8 cellular contexts compared by ENCODE assay signal in the genomic region with DNA sequence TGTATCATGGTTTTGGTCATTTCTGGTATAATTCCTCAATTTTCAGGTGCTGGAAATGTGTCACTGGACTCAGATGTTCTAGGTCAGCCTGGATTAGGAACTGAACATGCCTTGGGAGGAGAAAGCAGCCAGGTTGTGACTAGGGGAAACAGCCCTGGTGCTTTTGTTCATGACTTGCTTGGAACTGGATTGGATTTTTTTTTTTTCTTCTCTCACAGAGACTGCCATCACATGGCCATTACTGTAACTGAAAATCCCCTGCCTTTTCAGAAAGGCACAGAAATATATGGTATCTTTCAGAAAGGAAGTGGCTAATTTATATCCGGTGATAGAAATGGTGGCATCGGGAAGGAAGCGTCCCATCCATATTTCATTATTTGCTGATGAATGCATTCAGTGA. TPM values are rescaled to one million over a fixed set of nuclear protein-coding genes. Genes with fewer than 3 reads are reported as not detected.
DNase-seq lines count a peak whose midpoint lies in the region; ATAC-seq and TF ChIP-seq lines count a peak whose summit lies in the region.

No MANE protein-coding gene starts in this region.

- peaks cover 18% of the 10 kb centered on the region for H3K4me1 Mint-ChIP-seq in CD14-positive monocyte

- peak overlapping the region in 1 of 7 donors; percentile 27 for H3K27ac Mint-ChIP-seq in CD14-positive monocyte

- WGBS in right lobe of liver (ENCODE audit: insufficient coverage, low coverage, low lambda C conversion rate, missing lambda C conversion rate) = 53% methylated on average over 3 of the region's 3 CpGs

- H3K4me1 ChIP-seq in cardiac muscle cell (ENCODE audit: low read depth) (peaks cover 23% of the 10 kb centered on the region), right lobe of liver (peaks cover 0 to 43% (median 10%) of the 10 kb centered on the region in 4 donors)

- H3K4me3 Mint-ChIP-seq in CD14-positive monocyte = no peak overlapping the region

- no peak for TF ChIP-seq POLR2A in right lobe of liver (IDR thresholded peaks at IDR 0.05)

- no peaks in the 10 kb centered on the region for H3K36me3 ChIP-seq in cardiac muscle cell
- no peaks in the 10 kb centered on the region for H3K36me3 ChIP-seq in right lobe of liver

- ATAC-seq in Right ventricle myocardium inferior (no peak), HG03354 (IDR thresholded peaks at IDR 0.05; ENCODE audit: poor library complexity, severe bottlenecking, unreplicated experiment) (peak; percentile 59), right lobe of liver (peak; percentile 45 to 58 (median 51))

- peaks cover 0 to 2% of the 10 kb centered on the region in 2 donors for H3K36me3 Mint-ChIP-seq in CD14-positive monocyte

- H3K9me3 ChIP-seq in cardiac muscle cell (ENCODE audit: low read depth) (no peaks in the 10 kb centered on the region), right lobe of liver (no peaks in the 10 kb centered on the region)

- DNase-seq in cardiac muscle cell (ENCODE audit: low read depth in 1 of 2, low spot score in 1 of 2) = peak in 1 of 2 donors; percentile 71
- DNase-seq in Right ventricle myocardium inferior (ENCODE audit: missing footprints) = no peak
- DNase-seq in amniotic epithelial cell (ENCODE audit: low read depth) = peak; percentile 45
- DNase-seq in right lobe of liver = no peak
- no peak for DNase-seq in ureter (ENCODE audit: low spot score)
- DNase-seq in CD14-positive monocyte (ENCODE audit: low spot score) = no peak
- no peak for DNase-seq in NCI-H1417 (lab: John Stamatoyannopoulos, UW)

- peaks cover 0 to 4% (median 0%) of the 10 kb centered on the region in 3 donors for H3K27me3 Mint-ChIP-seq in CD14-positive monocyte (ENCODE audit: low read depth in 3 of 3)

- H3K4me3 ChIP-seq in cardiac muscle cell (no peak overlapping the region), right lobe of liver (no peak overlapping the region)

- H3K27me3 ChIP-seq in cardiac muscle cell = no peaks in the 10 kb centered on the region
- H3K27me3 ChIP-seq in right lobe of liver = no peaks in the 10 kb centered on the region

- peak overlapping the region; percentile 86 for H3K27ac ChIP-seq in cardiac muscle cell
- peak overlapping the region; percentile 33 to 60 (median 52) for H3K27ac ChIP-seq in right lobe of liver

- TF ChIP-seq CTCF in cardiac muscle cell (IDR thresholded peaks at IDR 0.05; ENCODE audit: low read depth, low read length) (peak; percentile 40), right lobe of liver (IDR thresholded peaks at IDR 0.05) (peak; percentile 16 to 36 (median 32)), CD14-positive monocyte (IDR thresholded peaks at IDR 0.05) (no peak)

- intact Hi-C loops in Right ventricle myocardium inferior (cut with DNase I) = no loop called here
- intact Hi-C loops in right lobe of liver (cut with DNase I) = no loop called here
- intact Hi-C loops in CD14-positive monocyte (cut with micrococcal nuclease) = no loop called here

- no peaks in the 10 kb centered on the region for H3K9me3 Mint-ChIP-seq in CD14-positive monocyte

RNA-seq across cellular contexts. Expression of gene SEPTIN11, which starts 34.6 kb away (rescaled TPM):
- total RNA-seq in cardiac muscle cell (34.5 and 84.6 TPM in 2 replicates), Right ventricle myocardium inferior (32.9 TPM), right lobe of liver (100 to 1,000 TPM in 1 of 6 experiments, 10 to 100 TPM in 5; 33.4 to 116 (median 41.8) TPM), ureter (139 TPM)
- polyA plus RNA-seq in cardiac muscle cell (41.3 and 56.6 TPM in 2 replicates), CD14-positive monocyte (10 to 100 TPM in 1 of 2 donors, 1 to 10 TPM in 1; 8.8 to 14.8 TPM)
